In genomic region chr11:27642954-27643353, GRCh38 we compare ENCODE assay signal across 15 cellular contexts. TPM values are rescaled to one million over a fixed set of nuclear protein-coding genes. Genes with fewer than 3 reads are reported as not detected.
"Had no signal": no experiment of that assay in that cellular context is flagged by ENCODE, and none has a peak within 500 bp of the region (broad histone marks: within the 10 kb centered on the region; RNA-seq: fewer than 3 reads in every experiment).

No MANE protein-coding gene starts in this region.

- H3K36me3 ChIP-seq: ascending aorta, sigmoid colon, transverse colon had no signal

- H3K9me3 ChIP-seq: ascending aorta, psoas muscle, sigmoid colon, transverse colon had no signal

- H3K4me1 ChIP-seq: ascending aorta, sigmoid colon, transverse colon had no signal

- DNase-seq: activated CD4-positive, alpha-beta T cell treated with anti-CD3 and anti-CD28 coated beads for 48 hours; activated CD8-positive, alpha-beta T cell treated with anti-CD3 and anti-CD28 coated beads, Interleukin-2, amount 10 ng/mL, durations not matched to agents 7 days and 5 days; activated naive CD4-positive, alpha-beta T cell treated with Interleukin-2 at 50 U/mL for 16 hours; activated naive CD8-positive, alpha-beta T cell treated with anti-CD3 and anti-CD28 coated beads, Interleukin-2, amount 50 U/mL, for 24 hours; glutamatergic neuron; nephron progenitor cell; psoas muscle; sigmoid colon; stimulated activated CD4-positive, alpha-beta T cell treated with anti-CD3 and anti-CD28 coated beads, Interleukin-12 subunit alpha, Interleukin-12 subunit beta, amount 100 ng/mL, for 4 hours; stimulated activated naive CD4-positive, alpha-beta T cell; substantia nigra; transverse colon had no signal

- H3K4me3 ChIP-seq: ascending aorta, psoas muscle, sigmoid colon, transverse colon had no signal

- ATAC-seq: activated CD8-positive, alpha-beta T cell treated with anti-CD3 and anti-CD28 coated beads, Interleukin-2, amount 10 ng/mL, durations not matched to agents 7 days and 5 days; activated naive CD8-positive, alpha-beta T cell treated with anti-CD3 and anti-CD28 coated beads, Interleukin-2, amount 50 U/mL, for 24 hours; esophagus mucosa; psoas muscle had no signal

- H3K27me3 ChIP-seq: ascending aorta, sigmoid colon, transverse colon had no signal

- H3K27ac ChIP-seq: ascending aorta, psoas muscle, sigmoid colon, transverse colon had no signal

RNA-seq across cellular contexts. Expression of gene BDNF, which starts 57.3 kb away (rescaled TPM):
- total RNA-seq: activated CD8-positive, alpha-beta T cell treated with anti-CD3 and anti-CD28 coated beads, Interleukin-2, amount 10 ng/mL, durations not matched to agents 7 days and 5 days; activated T-helper 1 cell treated with anti-CD3 and anti-CD28 coated beads, Interleukin-12 subunit alpha, Interleukin-12 subunit beta, Interleukin-2, Interleukin-4 antibody, amounts not matched to agents 30 ng/mL and 10 ng/mL and 1 ng/mL, durations not matched to agents 14 hours and 24 hours and 36 hours had no signal
